ENCODE assay signal across 8 cellular contexts in the genomic region with DNA sequence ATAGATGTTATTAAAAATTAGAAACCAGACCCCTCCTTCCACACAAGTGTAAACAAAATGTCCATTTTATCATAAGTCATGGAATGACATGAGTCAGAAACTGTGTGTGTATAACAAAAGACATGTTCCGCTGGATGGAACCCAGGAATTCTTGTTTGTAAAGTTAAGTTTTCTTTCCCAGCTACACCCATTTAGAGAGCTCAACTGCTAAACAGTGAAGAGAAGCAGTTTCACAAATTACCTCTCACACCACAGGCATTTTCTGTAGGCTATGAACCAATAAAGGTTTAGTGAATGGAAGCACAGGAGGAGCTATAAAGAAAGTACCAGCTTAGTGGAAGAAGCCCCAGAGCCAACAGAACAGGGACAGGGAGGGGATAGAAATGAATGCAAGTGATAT. TPM values are rescaled to one million over a fixed set of nuclear protein-coding genes. Genes with fewer than 3 reads are reported as not detected.
DNase-seq lines count a peak whose midpoint lies in the region; ATAC-seq, FAIRE-seq and TF ChIP-seq lines count a peak whose summit lies in the region.
"Not testable (repeated sequence)": the region's sequence is repeated elsewhere in the genome, so short reads cannot be mapped to it uniquely, and the experiment has no call there.

No MANE protein-coding gene starts in this region.

- H3K27ac ChIP-seq in A549 (peak overlapping the region; percentile 19 to 37; a peak in 2 of 6 replicates), GM23248 (peak overlapping the region; percentile 94), mesenchymal stem cell (ENCODE audit: low read length, poor library complexity, severe bottlenecking) (peak overlapping the region; percentile 57)
- not testable (repeated sequence) for H3K27ac ChIP-seq in RWPE1

- not testable (repeated sequence) for H3K9me2 ChIP-seq in GM23248 (ENCODE audit: insufficient read depth)

- H3K4me2 ChIP-seq in A549, result peak overlapping the region; percentile 57
- peak overlapping the region; percentile 78 for H3K4me2 ChIP-seq in GM23248 (ENCODE audit: unreplicated experiment)
- H3K4me2 ChIP-seq in mesenchymal stem cell (ENCODE audit: low read length, poor library complexity, severe bottlenecking), result not testable (repeated sequence)
- H3K4me2 ChIP-seq in skeletal muscle satellite cell (ENCODE audit: low read length), result peak overlapping the region; percentile 57

- peaks cover 39% of the 10 kb centered on the region for H3K36me3 Mint-ChIP-seq in activated naive CD8-positive, alpha-beta T cell treated with anti-CD3 and anti-CD28 coated beads, Interleukin-2, amount 50 U/mL, for 24 hours (ENCODE audit: low read depth)
- not testable (repeated sequence) for H3K36me3 Mint-ChIP-seq in glutamatergic neuron (ENCODE audit: unreplicated experiment)

- peaks cover 60% of the 10 kb centered on the region for H3K4me1 Mint-ChIP-seq in activated naive CD8-positive, alpha-beta T cell treated with anti-CD3 and anti-CD28 coated beads, Interleukin-2, amount 50 U/mL, for 24 hours
- H3K4me1 Mint-ChIP-seq in glutamatergic neuron (ENCODE audit: low read depth, unreplicated experiment), result not testable (repeated sequence)

- H4K8ac ChIP-seq in mesenchymal stem cell (ENCODE audit: low read length), result not testable (repeated sequence)

- not testable (repeated sequence) for FAIRE-seq in A549 (lab: Jason Lieb, UNC)

- TF ChIP-seq POLR2A in A549 (IDR thresholded peaks at IDR 0.05; ENCODE audit: low read length), result not testable (repeated sequence)

- not testable (repeated sequence) for H2AFZ ChIP-seq in GM23248; mesenchymal stem cell (ENCODE audit: low read depth, low read length)

- not testable (repeated sequence) for H3K79me1 ChIP-seq in mesenchymal stem cell (replicated peaks; ENCODE audit: low read length, poor library complexity, severe bottlenecking)

- in situ Hi-C loops in GM23248 (cut with MboI), result not testable (repeated sequence)

- H2BK15ac ChIP-seq in mesenchymal stem cell (ENCODE audit: low read depth, poor library complexity, severe bottlenecking), result not testable (repeated sequence)

- H3K23ac ChIP-seq in mesenchymal stem cell (ENCODE audit: low read length in 2 of 2), result not testable (repeated sequence)

- not testable (repeated sequence) for H3K36me3 ChIP-seq in GM23248 (ENCODE audit: low read depth); mesenchymal stem cell (ENCODE audit: control insufficient read depth in 1 of 2, insufficient read depth in 2 of 2, low read depth in 1 of 2, low read length in 2 of 2); skeletal muscle satellite cell (ENCODE audit: insufficient read depth, low read length)

- H3K9me3 Mint-ChIP-seq in activated naive CD8-positive, alpha-beta T cell treated with anti-CD3 and anti-CD28 coated beads, Interleukin-2, amount 50 U/mL, for 24 hours; glutamatergic neuron (ENCODE audit: unreplicated experiment): not testable (repeated sequence)

- H3K14ac ChIP-seq in mesenchymal stem cell (ENCODE audit: low read length in 2 of 2), result not testable (repeated sequence)

- not testable (repeated sequence) for H4K20me1 ChIP-seq in GM23248 (ENCODE audit: insufficient read depth)

- H3K27me3 Mint-ChIP-seq in activated naive CD8-positive, alpha-beta T cell treated with anti-CD3 and anti-CD28 coated beads, Interleukin-2, amount 50 U/mL, for 24 hours; glutamatergic neuron (ENCODE audit: unreplicated experiment): not testable (repeated sequence)

- peaks cover 68% of the 10 kb centered on the region for H3K79me2 ChIP-seq in GM23248 (ENCODE audit: insufficient read depth)

- peak; percentile 49 to 70; a peak in 5 of 6 replicates for ATAC-seq in A549
- not testable (repeated sequence) for ATAC-seq in activated naive CD8-positive, alpha-beta T cell treated with anti-CD3 and anti-CD28 coated beads, Interleukin-2, amount 50 U/mL, for 24 hours

- H3K4me3 Mint-ChIP-seq in activated naive CD8-positive, alpha-beta T cell treated with anti-CD3 and anti-CD28 coated beads, Interleukin-2, amount 50 U/mL, for 24 hours, result peak overlapping the region; percentile 63
- H3K4me3 Mint-ChIP-seq in glutamatergic neuron (ENCODE audit: unreplicated experiment), result peak overlapping the region; percentile 34

- TF ChIP-seq EP300 in A549 (IDR thresholded peaks at IDR 0.05), result not testable (repeated sequence)

- TF ChIP-seq CTCF in A549 (IDR thresholded peaks at IDR 0.05); RWPE1 (conservative IDR thresholded peaks at IDR 0.05; ENCODE audit: low read depth); glutamatergic neuron (IDR thresholded peaks at IDR 0.05; ENCODE audit: partially characterized antibody, unreplicated experiment): not testable (repeated sequence)

- CTCF ChIA-PET in A549 (lab: Yijun Ruan, JAX), result interaction anchor here (0.9 to 1.2 kb wide), 2 partner anchors 11 to 14 kb away, joined by 3 to 4 read pairs; no protein-coding TSS in a partner anchor
- CTCF ChIA-PET in RWPE1 (lab: Yijun Ruan, JAX), result not testable (repeated sequence)

- H2BK12ac ChIP-seq in mesenchymal stem cell (ENCODE audit: low read length in 2 of 2), result not testable (repeated sequence)

- H2AK5ac ChIP-seq in mesenchymal stem cell (ENCODE audit: low read length, severe bottlenecking), result not testable (repeated sequence)

- peaks cover 35% of the 10 kb centered on the region for H3K4me1 ChIP-seq in A549
- H3K4me1 ChIP-seq in GM23248 (ENCODE audit: insufficient read depth), result peaks cover 39% of the 10 kb centered on the region
- not testable (repeated sequence) for H3K4me1 ChIP-seq in mesenchymal stem cell (ENCODE audit: control insufficient read depth, insufficient read depth, low read depth, low read length)
- H3K4me1 ChIP-seq in skeletal muscle satellite cell (ENCODE audit: control insufficient read depth, insufficient read depth, low read length), result peaks cover 37% of the 10 kb centered on the region

- H2BK120ac ChIP-seq in mesenchymal stem cell (ENCODE audit: low read depth, low read length), result not testable (repeated sequence)

- peaks cover 34% of the 10 kb centered on the region for H3F3A ChIP-seq in GM23248 (ENCODE audit: insufficient read depth)

- H3K9ac ChIP-seq in GM23248, result peak overlapping the region; percentile 80
- peak overlapping the region; percentile 95 for H3K9ac ChIP-seq in mesenchymal stem cell (ENCODE audit: low read length)
- peak overlapping the region; percentile 83 for H3K9ac ChIP-seq in skeletal muscle satellite cell (ENCODE audit: low read depth, low read length)

- H3K4me3 ChIP-seq in A549, result not testable (repeated sequence)
- peak overlapping the region; percentile 39 for H3K4me3 ChIP-seq in GM23248
- H3K4me3 ChIP-seq in mesenchymal stem cell (ENCODE audit: insufficient read depth in 1 of 2, low read depth in 1 of 2, low read length in 2 of 2), result peak overlapping the region in 1 of 2 experiments; percentile 47
- peak overlapping the region; percentile 3 for H3K4me3 ChIP-seq in skeletal muscle satellite cell (ENCODE audit: low read length)

- H4K91ac ChIP-seq in mesenchymal stem cell (ENCODE audit: low read length), result not testable (repeated sequence)

- TF ChIP-seq RAD21 in A549 (conservative IDR thresholded peaks at IDR 0.05 in 1 of 2, IDR thresholded peaks at IDR 0.05 in 1 of 2), result not testable (repeated sequence)

- POLR2A ChIA-PET in A549 (lab: Yijun Ruan, JAX), result interaction anchor here (0.7 kb wide), 1 partner anchor 14 kb away, joined by 3 read pairs; no protein-coding TSS in a partner anchor
- POLR2A ChIA-PET in RWPE1 (lab: Yijun Ruan, JAX; ENCODE audit: low non-redundant PET), result not testable (repeated sequence)

- not testable (repeated sequence) for H3K9me3 ChIP-seq in A549; GM23248 (ENCODE audit: low read depth); mesenchymal stem cell (ENCODE audit: control insufficient read depth, low read length); skeletal muscle satellite cell (replicated peaks; ENCODE audit: low read length)

- WGBS in A549 (ENCODE audit: missing lambda C conversion rate), result 35% methylated on average over 1 of the region's 1 CpG
- 6 to 8% methylated on average over 1 of the region's 1 CpG for WGBS in GM23248 (ENCODE audit: low coverage in 1 of 2, low lambda C conversion rate in 2 of 2, missing lambda C conversion rate in 2 of 2), 2 experiments
- no CpG with 5 or more reads among the region's 1 CpG for WGBS in mesenchymal stem cell

- peak overlapping the region; percentile 95 for H3K27ac Mint-ChIP-seq in activated naive CD8-positive, alpha-beta T cell treated with anti-CD3 and anti-CD28 coated beads, Interleukin-2, amount 50 U/mL, for 24 hours
- H3K27ac Mint-ChIP-seq in glutamatergic neuron (ENCODE audit: unreplicated experiment), result peak overlapping the region; percentile 83

- not testable (repeated sequence) for H3K27me3 ChIP-seq in GM23248 (replicated peaks; ENCODE audit: insufficient read depth); mesenchymal stem cell (ENCODE audit: control insufficient read depth in 1 of 2, insufficient read depth in 1 of 2, low read length in 2 of 2); skeletal muscle satellite cell (ENCODE audit: control insufficient read depth, insufficient read depth, low read length)

- DNase-seq in A549 (ENCODE audit: low read depth in 1 of 2, low spot score in 1 of 2) (peak in 1 of 2 experiments; percentile 35), GM23248 (peak; percentile 88), RWPE1 (ENCODE audit: low spot score) (peak; percentile 46), dermis blood vessel endothelial cell (peak; percentile 60), mesenchymal stem cell (peak; percentile 83)
- DNase-seq in activated naive CD8-positive, alpha-beta T cell treated with anti-CD3 and anti-CD28 coated beads, Interleukin-2, amount 50 U/mL, for 24 hours; glutamatergic neuron: not testable (repeated sequence)

- H2BK5ac ChIP-seq in mesenchymal stem cell (ENCODE audit: low read depth, low read length, poor library complexity, severe bottlenecking), result not testable (repeated sequence)

- H3K4ac ChIP-seq in mesenchymal stem cell (ENCODE audit: low read depth in 1 of 2, low read length in 2 of 2), result not testable (repeated sequence)

- not testable (repeated sequence) for H3K18ac ChIP-seq in mesenchymal stem cell (ENCODE audit: low read depth in 1 of 2, low read length in 2 of 2)

RNA-seq across cellular contexts. Expression of a gene that starts 12.4 kb away (rescaled TPM):
- polyA plus RNA-seq in A549 (2011; rRNA removed) (117 and 118 TPM in 2 replicates), A549 (2017; fragmentation: RNase III; extraction: RNeasy Plus Mini Kit Qiagen cat#74134 plus additional on column Dnase treatment) (71.6 to 74.4 TPM (median 72.7 TPM) in 3 replicates), GM23248 (2016; fragmentation: Nextera tagmentation; extraction: Ambion mirVana) (98.5 and 98.8 TPM in 2 replicates)
- 37.9 and 43.4 TPM in 2 replicates for polyA plus RNA-seq in A549 (2012; cell fraction: cytosol; rRNA removed)
- 31.6 and 38.5 TPM in 2 replicates for polyA plus RNA-seq in A549 (2012; cell fraction: nucleus; rRNA removed)
- polyA minus RNA-seq in A549 (2011; rRNA and poly(A)+ RNA removed), result 71.5 and 74.9 TPM in 2 replicates
- 209 and 234 TPM in 2 replicates for total RNA-seq in GM23248 (2014; rRNA removed; shearing (Covaris generic))
- total RNA-seq in dermis blood vessel endothelial cell (207 and 216 TPM in 2 replicates), glutamatergic neuron (ENCODE audit: unreplicated experiment) (73.1 TPM)
- polyA plus RNA-seq in mesenchymal stem cell (2013, experiment 1 of 2), result 78.1 TPM
- polyA plus RNA-seq in mesenchymal stem cell (2013, experiment 2 of 2), result 78.6 TPM
- total RNA-seq in skeletal muscle satellite cell (2012; rRNA removed), result 183 and 194 TPM in 2 replicates

RNA-seq across cellular contexts. Expression of a gene that starts 12.8 kb away (rescaled TPM):
- 39.9 and 45.4 TPM in 2 replicates for polyA plus RNA-seq in A549 (2011; rRNA removed)
- polyA plus RNA-seq in A549 (2012; cell fraction: cytosol; rRNA removed), result 7.3 and 8.5 TPM in 2 replicates
- polyA plus RNA-seq in A549 (2012; cell fraction: nucleus; rRNA removed), result 4.6 and 6.5 TPM in 2 replicates
- 22.9 to 25.4 TPM (median 24.4 TPM) in 3 replicates for polyA plus RNA-seq in A549 (2017; fragmentation: RNase III; extraction: RNeasy Plus Mini Kit Qiagen cat#74134 plus additional on column Dnase treatment)
- polyA minus RNA-seq in A549 (2011; rRNA and poly(A)+ RNA removed), result 11.0 and 13.9 TPM in 2 replicates
- 17.8 and 22.9 TPM in 2 replicates for total RNA-seq in GM23248 (2014; rRNA removed; shearing (Covaris generic))
- 13.5 and 14.0 TPM in 2 replicates for polyA plus RNA-seq in GM23248 (2016; fragmentation: Nextera tagmentation; extraction: Ambion mirVana)
- 25.9 and 36.2 TPM in 2 replicates for total RNA-seq in dermis blood vessel endothelial cell
- total RNA-seq in glutamatergic neuron (ENCODE audit: unreplicated experiment), result 17.0 TPM
- 18.6 TPM for polyA plus RNA-seq in mesenchymal stem cell (2013, experiment 1 of 2)
- 18.6 TPM for polyA plus RNA-seq in mesenchymal stem cell (2013, experiment 2 of 2)
- 28.4 and 29.2 TPM in 2 replicates for total RNA-seq in skeletal muscle satellite cell (2012; rRNA removed)
